ENCODE assay signal across 10 cellular contexts in genomic region chr3:64220161-64220560, GRCh38. TPM values are rescaled to one million over a fixed set of nuclear protein-coding genes. Genes with fewer than 3 reads are reported as not detected.
DNase-seq lines count a peak whose midpoint lies in the region; ATAC-seq and TF ChIP-seq lines count a peak whose summit lies in the region.
"Had no signal": no experiment of that assay in that cellular context is flagged by ENCODE, and none has a peak within 500 bp of the region (broad histone marks: within the 10 kb centered on the region; RNA-seq: fewer than 3 reads in every experiment).

No MANE protein-coding gene starts in this region.

- H3K9me2 ChIP-seq in hepatocyte (replicated peaks; ENCODE audit: insufficient read depth) = no peaks in the 10 kb centered on the region

- TF ChIP-seq EP300 in stomach (IDR thresholded peaks at IDR 0.05) = no peak

- H2AFZ ChIP-seq in hepatocyte = no peak overlapping the region

- DNase-seq in HT1080 (ENCODE audit: low read depth) = peak; percentile 59
- peak; percentile 58 for DNase-seq in MCF 10A (ENCODE audit: unreplicated experiment)
- DNase-seq in hepatocyte (ENCODE audit: low spot score) = peak; percentile 36
- DNase-seq in stomach = no peak
- no peak for DNase-seq in NCI-H526 (lab: John Stamatoyannopoulos, UW)
- no peak for DNase-seq in activated naive CD8-positive, alpha-beta T cell treated with anti-CD3 and anti-CD28 coated beads for 36 hours
- DNase-seq in NCI-H2029 (lab: John Stamatoyannopoulos, UW) = no peak
- DNase-seq: activated gamma-delta T cell treated with Interleukin-2 at 50 U/mL for 16 hours, right lobe of liver had no signal

- 48% methylated on average over 4 of the region's 4 CpGs for WGBS in hepatocyte (ENCODE audit: low lambda C conversion rate, missing lambda C conversion rate)
- WGBS in stomach, 5 donors = 21 to 34% (median 23%) methylated on average over 4 of the region's 4 CpGs

- no peak for TF ChIP-seq POLR2A in stomach (IDR thresholded peaks at IDR 0.05)

- H3K4me2 ChIP-seq in hepatocyte = peak overlapping the region; percentile 45

- H3K27me3 Mint-ChIP-seq in MCF 10A (ENCODE audit: insufficient read depth, unreplicated experiment) = no peaks in the 10 kb centered on the region
- peaks cover 19% of the 10 kb centered on the region for H3K27me3 Mint-ChIP-seq in activated naive CD8-positive, alpha-beta T cell treated with anti-CD3 and anti-CD28 coated beads for 36 hours

- H3K27me3 ChIP-seq in hepatocyte = no peaks in the 10 kb centered on the region
- no peaks in the 10 kb centered on the region for H3K27me3 ChIP-seq in stomach
- H3K27me3 ChIP-seq: right lobe of liver had no signal

- CTCF ChIA-PET in MCF 10A (lab: Yijun Ruan, JAX) = interaction anchor here (0.6 to 1.8 kb wide), 5 partner anchors 7 to 265 kb away, joined by 3 to 5 read pairs (median 4); partner anchors contain the start of gene PSMD6

- peaks cover 71% of the 10 kb centered on the region for H3K79me2 ChIP-seq in hepatocyte

- intact Hi-C loops in MCF 10A (cut with micrococcal nuclease) (loop anchor here (1.0 to 10.0 kb wide), 2 partner anchors 190 to 265 kb away; no protein-coding TSS in a partner anchor), stomach (cut with DNase I; ENCODE audit: low total_unique reads) (no loop called here)

- no peak for TF ChIP-seq CTCF in MCF 10A (IDR thresholded peaks at IDR 0.05; ENCODE audit: unreplicated experiment)
- no peak for TF ChIP-seq CTCF in hepatocyte (IDR thresholded peaks at IDR 0.05; ENCODE audit: poor library complexity)
- no peak for TF ChIP-seq CTCF in stomach (IDR thresholded peaks at IDR 0.05)

- H3K36me3 ChIP-seq in hepatocyte (replicated peaks; ENCODE audit: insufficient read depth, low read depth) = no peaks in the 10 kb centered on the region
- H3K36me3 ChIP-seq in stomach = no peaks in the 10 kb centered on the region

- peak overlapping the region; percentile 75 for H3K27ac Mint-ChIP-seq in MCF 10A (ENCODE audit: low read depth, unreplicated experiment)
- H3K27ac Mint-ChIP-seq in activated naive CD8-positive, alpha-beta T cell treated with anti-CD3 and anti-CD28 coated beads for 36 hours = no peak overlapping the region

- no peak for ATAC-seq in GM18519 (IDR thresholded peaks at IDR 0.05; ENCODE audit: low FRiP score, unreplicated experiment)

- H3K4me3 ChIP-seq in hepatocyte = no peak overlapping the region
- no peak overlapping the region for H3K4me3 ChIP-seq in stomach
- H3K4me3 ChIP-seq: right lobe of liver had no signal

- H3K4me1 ChIP-seq in hepatocyte (ENCODE audit: insufficient read depth) (peaks cover 25% of the 10 kb centered on the region), stomach (peaks cover 24 to 94% (median 57%) of the 10 kb centered on the region in 4 donors)
- H3K4me1 ChIP-seq: right lobe of liver had no signal

- no peaks in the 10 kb centered on the region for H4K20me1 ChIP-seq in hepatocyte (ENCODE audit: insufficient read depth, poor library complexity, severe bottlenecking)

- no peaks in the 10 kb centered on the region for H3K36me3 Mint-ChIP-seq in MCF 10A (ENCODE audit: insufficient read depth, unreplicated experiment)
- no peaks in the 10 kb centered on the region for H3K36me3 Mint-ChIP-seq in activated naive CD8-positive, alpha-beta T cell treated with anti-CD3 and anti-CD28 coated beads for 36 hours

- POLR2A ChIA-PET in MCF 10A (lab: Yijun Ruan, JAX) = interaction anchor here (0.6 to 1.5 kb wide), 10 partner anchors 15 to 70 kb away, joined by 3 to 5 read pairs (median 3); no protein-coding TSS in a partner anchor

- H3K4me3 Mint-ChIP-seq in MCF 10A (ENCODE audit: unreplicated experiment) = peak overlapping the region; percentile 21
- H3K4me3 Mint-ChIP-seq in activated naive CD8-positive, alpha-beta T cell treated with anti-CD3 and anti-CD28 coated beads for 36 hours = no peak overlapping the region

- BruUV-seq in MCF 10A (replicated peaks; lab: Mats Ljungman, UMichigan) = no TSS peak

- H3K4me1 Mint-ChIP-seq in MCF 10A (ENCODE audit: insufficient read depth, unreplicated experiment) = peaks cover 26% of the 10 kb centered on the region
- no peaks in the 10 kb centered on the region for H3K4me1 Mint-ChIP-seq in activated naive CD8-positive, alpha-beta T cell treated with anti-CD3 and anti-CD28 coated beads for 36 hours

- H3K9me3 ChIP-seq in hepatocyte (ENCODE audit: low read depth) = no peaks in the 10 kb centered on the region
- H3K9me3 ChIP-seq in stomach = no peaks in the 10 kb centered on the region
- H3K9me3 ChIP-seq: right lobe of liver had no signal

- H3K9me3 Mint-ChIP-seq in MCF 10A (ENCODE audit: unreplicated experiment) = no peaks in the 10 kb centered on the region
- no peaks in the 10 kb centered on the region for H3K9me3 Mint-ChIP-seq in activated naive CD8-positive, alpha-beta T cell treated with anti-CD3 and anti-CD28 coated beads for 36 hours

- H3K27ac ChIP-seq in hepatocyte (peak overlapping the region; percentile 58), stomach (peak overlapping the region in 4 of 5 donors; percentile 56 to 89 (median 74))
- H3K27ac ChIP-seq: right lobe of liver had no signal

RNA-seq across cellular contexts. Expression of gene PRICKLE2, which starts 5.1 kb away (rescaled TPM):
- 7.6 and 9.5 TPM in 2 replicates for total RNA-seq in HT1080 (2014; rRNA removed; shearing (Covaris generic))
- 2.3 and 3.5 TPM in 2 replicates for polyA plus RNA-seq in HT1080 (2015; cell fraction: cytosol; rRNA removed)
- 6.9 and 7.9 TPM in 2 replicates for polyA plus RNA-seq in HT1080 (2015; cell fraction: nucleus; rRNA removed)
- 9.6 and 11.4 TPM in 2 replicates for total RNA-seq in MCF 10A (2022)
- 21.1 and 30.3 TPM in 2 replicates for total RNA-seq in hepatocyte
- 8.5 TPM in 2 replicates for polyA plus RNA-seq in hepatocyte
- total RNA-seq in stomach = 10 to 100 TPM; 10.7 to 59.1 (median 42.5) TPM
- 1 to 10 TPM; 3.7 to 4.0 (median 3.8) TPM for polyA plus RNA-seq in stomach
- total RNA-seq in activated naive CD8-positive, alpha-beta T cell treated with anti-CD3 and anti-CD28 coated beads for 36 hours = not detected

Comparison
In these comparisons a context has a peak if more than half of its experiments do, and no peak if none do; other contexts are left out.
1. DNase-seq: peak in HT1080 (single experiment), MCF 10A (single experiment) and hepatocyte (single experiment); none in stomach (single experiment), NCI-H526 (0 of 2), activated naive CD8-positive, alpha-beta T cell treated with anti-CD3 and anti-CD28 coated beads for 36 hours (single experiment) and NCI-H2029 (single experiment).